In genomic region chr21:8197377-8198027, GRCh38 we compare ENCODE assay signal across 8 cellular contexts.
DNase-seq lines count a peak whose midpoint lies in the region; ATAC-seq and TF ChIP-seq lines count a peak whose summit lies in the region.
"Not testable (repeated sequence)": the region's sequence is repeated elsewhere in the genome, so short reads cannot be mapped to it uniquely, and the experiment has no call there.

No MANE protein-coding gene starts in this region.

- H3K36me3 ChIP-seq in upper lobe of left lung: not testable (repeated sequence)

- H3K9me3 ChIP-seq in upper lobe of left lung: not testable (repeated sequence)

- H3K9me3 Mint-ChIP-seq in activated CD8-positive, alpha-beta T cell treated with anti-CD3 and anti-CD28 coated beads for 36 hours; naive B cell: not testable (repeated sequence)

- not testable (repeated sequence) for H3K4me3 ChIP-seq in upper lobe of left lung

- not testable (repeated sequence) for H3K27ac Mint-ChIP-seq in activated CD8-positive, alpha-beta T cell treated with anti-CD3 and anti-CD28 coated beads for 36 hours; naive B cell

- TF ChIP-seq EP300 in upper lobe of left lung (IDR thresholded peaks at IDR 0.05): not testable (repeated sequence)

- not testable (repeated sequence) for TF ChIP-seq CTCF in activated CD8-positive, alpha-beta T cell treated with anti-CD3 and anti-CD28 coated beads for 36 hours (IDR thresholded peaks at IDR 0.05); upper lobe of left lung (IDR thresholded peaks at IDR 0.05)

- not testable (repeated sequence) for H3K4me1 Mint-ChIP-seq in activated CD8-positive, alpha-beta T cell treated with anti-CD3 and anti-CD28 coated beads for 36 hours (ENCODE audit: low read depth); naive B cell

- peak; percentile 44 for ATAC-seq in GM18519 (IDR thresholded peaks at IDR 0.05; ENCODE audit: low FRiP score, unreplicated experiment)
- peak; percentile 54 for ATAC-seq in GM21526 (IDR thresholded peaks at IDR 0.05; ENCODE audit: low FRiP score, unreplicated experiment)
- peak; percentile 41 for ATAC-seq in HG02884 (IDR thresholded peaks at IDR 0.05; ENCODE audit: unreplicated experiment)
- peak; percentile 45 for ATAC-seq in HG03469 (IDR thresholded peaks at IDR 0.05; ENCODE audit: unreplicated experiment)
- peak; percentile 66 for ATAC-seq in activated CD8-positive, alpha-beta T cell treated with anti-CD3 and anti-CD28 coated beads for 36 hours
- ATAC-seq in Right ventricle myocardium inferior: peak; percentile 67
- ATAC-seq in naive B cell (ENCODE audit: low read depth in 2 of 2): peak; percentile 55 to 73
- peak; percentile 83 to 85 for ATAC-seq in upper lobe of left lung (ENCODE audit: low FRiP score in 2 of 2)

- intact Hi-C loops in activated CD8-positive, alpha-beta T cell treated with anti-CD3 and anti-CD28 coated beads for 36 hours (cut with micrococcal nuclease); Right ventricle myocardium inferior (cut with DNase I): not testable (repeated sequence)

- H3K4me1 ChIP-seq in upper lobe of left lung: not testable (repeated sequence)

- not testable (repeated sequence) for TF ChIP-seq POLR2A in upper lobe of left lung (IDR thresholded peaks at IDR 0.05)

- not testable (repeated sequence) for H3K27me3 ChIP-seq in upper lobe of left lung

- POLR2A ChIA-PET in activated CD8-positive, alpha-beta T cell treated with anti-CD3 and anti-CD28 coated beads for 36 hours (lab: Charles Lee): not testable (repeated sequence)

- no CpG with 5 or more reads among the region's 20 CpGs for WGBS in upper lobe of left lung, 2 donors

- H3K4me3 Mint-ChIP-seq in activated CD8-positive, alpha-beta T cell treated with anti-CD3 and anti-CD28 coated beads for 36 hours; naive B cell: not testable (repeated sequence)

- CTCF ChIA-PET in activated CD8-positive, alpha-beta T cell treated with anti-CD3 and anti-CD28 coated beads for 36 hours (lab: Charles Lee): not testable (repeated sequence)

- not testable (repeated sequence) for H3K27ac ChIP-seq in upper lobe of left lung

- not testable (repeated sequence) for DNase-seq in activated CD8-positive, alpha-beta T cell treated with anti-CD3 and anti-CD28 coated beads for 36 hours; Right ventricle myocardium inferior (ENCODE audit: missing footprints); naive B cell; upper lobe of left lung

- not testable (repeated sequence) for H3K27me3 Mint-ChIP-seq in activated CD8-positive, alpha-beta T cell treated with anti-CD3 and anti-CD28 coated beads for 36 hours; naive B cell

- H3K36me3 Mint-ChIP-seq in activated CD8-positive, alpha-beta T cell treated with anti-CD3 and anti-CD28 coated beads for 36 hours (ENCODE audit: low read depth); naive B cell: not testable (repeated sequence)
